Comparison of ENCODE assay signal across 1 cellular context in genomic region chr18:77271720-77272481, GRCh38.
TF ChIP-seq lines count a peak whose summit lies in the region.

No MANE protein-coding gene starts in this region.

TF ChIP-seq in WTC11, 78 proteins besides CTCF, POLR2A, EP300 and RAD21 (continued from another document):
- TF ChIP-seq AFF4 (CRISPR knock-in tag; IDR thresholded peaks at IDR 0.05; ENCODE audit: borderline replicate concordance), result no peak
